Comparison of ENCODE assay signal across 11 cellular contexts in genomic region chr10:85642421-85643170, GRCh38.
DNase-seq lines count a peak whose midpoint lies in the region; ATAC-seq and TF ChIP-seq lines count a peak whose summit lies in the region.
"Had no signal": no experiment of that assay in that cellular context is flagged by ENCODE, and none has a peak within 500 bp of the region (broad histone marks: within the 10 kb centered on the region; RNA-seq: fewer than 3 reads in every experiment).

No MANE protein-coding gene starts in this region.

- 66% methylated on average over 3 of the region's 4 CpGs for WGBS in HUES64
- 3% methylated on average over 2 of the region's 4 CpGs for WGBS in mesenchymal stem cell

- TF ChIP-seq CTCF in AG09309 (IDR thresholded peaks at IDR 0.05; ENCODE audit: control insufficient read depth, insufficient read depth, low read depth, low read length, missing control alignments) (no peak), astrocyte of the cerebellum (IDR thresholded peaks at IDR 0.05; ENCODE audit: low read depth, low read length, missing control alignments) (no peak)

- peak overlapping the region; percentile 88 for H2BK5ac ChIP-seq in mesenchymal stem cell (ENCODE audit: low read depth, low read length, poor library complexity, severe bottlenecking)

- no peaks in the 10 kb centered on the region for H3K4me1 Mint-ChIP-seq in T-helper 2 cell treated with Interferon-gamma antibody and Interleukin-4, amounts not matched to agents 5 μg/mL and 100 μg/mL, for 36 hours (ENCODE audit: low read depth)
- H3K4me1 Mint-ChIP-seq in activated T-helper 2 cell treated with anti-CD3 and anti-CD28 coated beads, Interferon-gamma antibody, Interleukin-2, Interleukin-4, amounts not matched to agents 10 μg/mL and 5 μg/mL and 100 μg/mL, durations not matched to agents 14 hours and 24 hours and 36 hours (ENCODE audit: low read depth): no peaks in the 10 kb centered on the region
- H3K4me1 Mint-ChIP-seq: activated naive CD8-positive, alpha-beta T cell treated with anti-CD3 and anti-CD28 coated beads for 36 hours; T-cell had no signal

- no peak for ATAC-seq in HG03097 (IDR thresholded peaks at IDR 0.05; ENCODE audit: low FRiP score, unreplicated experiment)
- ATAC-seq: T-cell had no signal

- H3K27ac ChIP-seq in HUES64 (ENCODE audit: low read depth, low read length): peak overlapping the region; percentile 39
- peak overlapping the region; percentile 97 for H3K27ac ChIP-seq in mesenchymal stem cell (ENCODE audit: low read length, poor library complexity, severe bottlenecking)

- no peaks in the 10 kb centered on the region for H3K9me3 ChIP-seq in HUES64 (ENCODE audit: insufficient read depth, low read depth, low read length)
- H3K9me3 ChIP-seq in mesenchymal stem cell (ENCODE audit: control insufficient read depth, low read length): no peaks in the 10 kb centered on the region
- H3K9me3 ChIP-seq: upper lobe of left lung had no signal

- no peaks in the 10 kb centered on the region for H3K79me1 ChIP-seq in mesenchymal stem cell (replicated peaks; ENCODE audit: low read length, poor library complexity, severe bottlenecking)

- intact Hi-C loops in activated T-helper 2 cell treated with anti-CD3 and anti-CD28 coated beads, Interferon-gamma antibody, Interleukin-2, Interleukin-4, amounts not matched to agents 10 μg/mL and 5 μg/mL and 100 μg/mL, durations not matched to agents 14 hours and 24 hours and 36 hours (cut with micrococcal nuclease): no loop called here

- H3K4ac ChIP-seq in mesenchymal stem cell (ENCODE audit: low read depth in 1 of 2, low read length in 2 of 2): peak overlapping the region in 1 of 2 experiments; percentile 19

- H3K36me3 ChIP-seq in HUES64 (ENCODE audit: insufficient read depth, low read length): no peaks in the 10 kb centered on the region
- no peaks in the 10 kb centered on the region for H3K36me3 ChIP-seq in mesenchymal stem cell (ENCODE audit: control insufficient read depth in 1 of 2, insufficient read depth in 2 of 2, low read depth in 1 of 2, low read length in 2 of 2)
- H3K36me3 ChIP-seq: upper lobe of left lung had no signal

- H4K91ac ChIP-seq in mesenchymal stem cell (ENCODE audit: low read length): no peak overlapping the region

- H4K8ac ChIP-seq in mesenchymal stem cell (ENCODE audit: low read length): peak overlapping the region; percentile 87

- H2AFZ ChIP-seq in mesenchymal stem cell (ENCODE audit: low read depth, low read length): no peak overlapping the region

- peak; percentile 2 for DNase-seq in AG09309 (ENCODE audit: low read depth)
- DNase-seq in astrocyte of the cerebellum (ENCODE audit: low read depth): peak; percentile 40
- peak; percentile 83 for DNase-seq in mesenchymal stem cell
- DNase-seq in activated CD8-positive, alpha-beta memory T cell treated with anti-CD3 and anti-CD28 coated beads, Interleukin-2, amount 50 U/mL, for 48 hours: no peak
- no peak for DNase-seq in T-helper 2 cell treated with Interferon-gamma antibody and Interleukin-4, amounts not matched to agents 5 μg/mL and 100 μg/mL, for 36 hours (ENCODE audit: low spot score)
- DNase-seq in activated T-helper 2 cell treated with anti-CD3 and anti-CD28 coated beads, Interferon-gamma antibody, Interleukin-2, Interleukin-4, amounts not matched to agents 10 μg/mL and 5 μg/mL and 100 μg/mL, durations not matched to agents 14 hours and 24 hours and 36 hours (ENCODE audit: low spot score): no peak
- DNase-seq: activated naive CD8-positive, alpha-beta T cell treated with anti-CD3 and anti-CD28 coated beads for 36 hours; T-cell; upper lobe of left lung had no signal

- peak overlapping the region; percentile 21 for H3K4me2 ChIP-seq in mesenchymal stem cell (ENCODE audit: low read length, poor library complexity, severe bottlenecking)

- H3K4me3 Mint-ChIP-seq in T-helper 2 cell treated with Interferon-gamma antibody and Interleukin-4, amounts not matched to agents 5 μg/mL and 100 μg/mL, for 36 hours: no peak overlapping the region
- no peak overlapping the region for H3K4me3 Mint-ChIP-seq in activated T-helper 2 cell treated with anti-CD3 and anti-CD28 coated beads, Interferon-gamma antibody, Interleukin-2, Interleukin-4, amounts not matched to agents 10 μg/mL and 5 μg/mL and 100 μg/mL, durations not matched to agents 14 hours and 24 hours and 36 hours (ENCODE audit: low read depth)
- H3K4me3 Mint-ChIP-seq: activated naive CD8-positive, alpha-beta T cell treated with anti-CD3 and anti-CD28 coated beads for 36 hours; T-cell had no signal

- no peaks in the 10 kb centered on the region for H3K27me3 ChIP-seq in HUES64 (ENCODE audit: insufficient read depth, low read length)
- H3K27me3 ChIP-seq in mesenchymal stem cell (ENCODE audit: control insufficient read depth in 1 of 2, insufficient read depth in 1 of 2, low read length in 2 of 2): no peaks in the 10 kb centered on the region
- H3K27me3 ChIP-seq: upper lobe of left lung had no signal

- H3K23ac ChIP-seq in mesenchymal stem cell (ENCODE audit: low read length in 2 of 2): no peak overlapping the region

- no peak overlapping the region for H3K14ac ChIP-seq in mesenchymal stem cell (ENCODE audit: low read length in 2 of 2)

- no peaks in the 10 kb centered on the region for H3K9me3 Mint-ChIP-seq in T-helper 2 cell treated with Interferon-gamma antibody and Interleukin-4, amounts not matched to agents 5 μg/mL and 100 μg/mL, for 36 hours
- no peaks in the 10 kb centered on the region for H3K9me3 Mint-ChIP-seq in activated T-helper 2 cell treated with anti-CD3 and anti-CD28 coated beads, Interferon-gamma antibody, Interleukin-2, Interleukin-4, amounts not matched to agents 10 μg/mL and 5 μg/mL and 100 μg/mL, durations not matched to agents 14 hours and 24 hours and 36 hours
- H3K9me3 Mint-ChIP-seq: activated naive CD8-positive, alpha-beta T cell treated with anti-CD3 and anti-CD28 coated beads for 36 hours; T-cell had no signal

- in situ Hi-C loops in astrocyte of the cerebellum (cut with HindIII; ENCODE audit: low sequenced_read_pairs): no loop called here

- H3K27me3 Mint-ChIP-seq in T-helper 2 cell treated with Interferon-gamma antibody and Interleukin-4, amounts not matched to agents 5 μg/mL and 100 μg/mL, for 36 hours (ENCODE audit: low read depth): no peaks in the 10 kb centered on the region
- no peaks in the 10 kb centered on the region for H3K27me3 Mint-ChIP-seq in activated T-helper 2 cell treated with anti-CD3 and anti-CD28 coated beads, Interferon-gamma antibody, Interleukin-2, Interleukin-4, amounts not matched to agents 10 μg/mL and 5 μg/mL and 100 μg/mL, durations not matched to agents 14 hours and 24 hours and 36 hours (ENCODE audit: low read depth)
- H3K27me3 Mint-ChIP-seq: activated naive CD8-positive, alpha-beta T cell treated with anti-CD3 and anti-CD28 coated beads for 36 hours; T-cell had no signal

- H2AK5ac ChIP-seq in mesenchymal stem cell (ENCODE audit: low read length, severe bottlenecking): peak overlapping the region; percentile 95

- no peak overlapping the region for H2BK15ac ChIP-seq in mesenchymal stem cell (ENCODE audit: low read depth, poor library complexity, severe bottlenecking)

- peaks cover 10% of the 10 kb centered on the region; the same call in 1 of the 2 replicates for H3K4me1 ChIP-seq in HUES64 (ENCODE audit: insufficient read depth, low read length)
- H3K4me1 ChIP-seq in mesenchymal stem cell (ENCODE audit: control insufficient read depth, insufficient read depth, low read depth, low read length): peaks cover 24% of the 10 kb centered on the region

- no peak overlapping the region for H3K27ac Mint-ChIP-seq in T-helper 2 cell treated with Interferon-gamma antibody and Interleukin-4, amounts not matched to agents 5 μg/mL and 100 μg/mL, for 36 hours
- no peak overlapping the region for H3K27ac Mint-ChIP-seq in activated T-helper 2 cell treated with anti-CD3 and anti-CD28 coated beads, Interferon-gamma antibody, Interleukin-2, Interleukin-4, amounts not matched to agents 10 μg/mL and 5 μg/mL and 100 μg/mL, durations not matched to agents 14 hours and 24 hours and 36 hours
- H3K27ac Mint-ChIP-seq: activated naive CD8-positive, alpha-beta T cell treated with anti-CD3 and anti-CD28 coated beads for 36 hours; T-cell had no signal

- H3K9ac ChIP-seq in HUES64 (ENCODE audit: low read depth, low read length) (peak overlapping the region; percentile 3; the same call in 1 of the 2 replicates), mesenchymal stem cell (ENCODE audit: low read length) (peak overlapping the region; percentile 23)

- H3K36me3 Mint-ChIP-seq in T-helper 2 cell treated with Interferon-gamma antibody and Interleukin-4, amounts not matched to agents 5 μg/mL and 100 μg/mL, for 36 hours (ENCODE audit: low read depth): no peaks in the 10 kb centered on the region
- H3K36me3 Mint-ChIP-seq in activated T-helper 2 cell treated with anti-CD3 and anti-CD28 coated beads, Interferon-gamma antibody, Interleukin-2, Interleukin-4, amounts not matched to agents 10 μg/mL and 5 μg/mL and 100 μg/mL, durations not matched to agents 14 hours and 24 hours and 36 hours (ENCODE audit: low read depth): no peaks in the 10 kb centered on the region
- H3K36me3 Mint-ChIP-seq: activated naive CD8-positive, alpha-beta T cell treated with anti-CD3 and anti-CD28 coated beads for 36 hours; T-cell had no signal

- H2BK120ac ChIP-seq in mesenchymal stem cell (ENCODE audit: low read depth, low read length): peak overlapping the region; percentile 30

- H3K4me3 ChIP-seq in AG09309 (ENCODE audit: control insufficient read depth, low read depth, low read length) (no peak overlapping the region), HUES64 (ENCODE audit: low read length) (no peak overlapping the region), astrocyte of the cerebellum (ENCODE audit: low read depth, low read length) (no peak overlapping the region), mesenchymal stem cell (ENCODE audit: insufficient read depth in 1 of 2, low read depth in 1 of 2, low read length in 2 of 2) (no peak overlapping the region)
- H3K4me3 ChIP-seq: upper lobe of left lung had no signal

- H3K18ac ChIP-seq in mesenchymal stem cell (ENCODE audit: low read depth in 1 of 2, low read length in 2 of 2): peak overlapping the region in 1 of 2 experiments; percentile 92

- H2BK12ac ChIP-seq in mesenchymal stem cell (ENCODE audit: low read length in 2 of 2): peak overlapping the region in 1 of 2 experiments; percentile 38

Comparison
In these comparisons a context has a peak if more than half of its experiments do, and no peak if none do; other contexts are left out.
1. DNase-seq: peak in AG09309 (single experiment), astrocyte of the cerebellum (single experiment) and mesenchymal stem cell (single experiment); none in activated CD8-positive, alpha-beta memory T cell treated with anti-CD3 and anti-CD28 coated beads, Interleukin-2, amount 50 U/mL, for 48 hours (single experiment), T-helper 2 cell treated with Interferon-gamma antibody and Interleukin-4, amounts not matched to agents 5 μg/mL and 100 μg/mL, for 36 hours (single experiment) and activated T-helper 2 cell treated with anti-CD3 and anti-CD28 coated beads, Interferon-gamma antibody, Interleukin-2, Interleukin-4, amounts not matched to agents 10 μg/mL and 5 μg/mL and 100 μg/mL, durations not matched to agents 14 hours and 24 hours and 36 hours (single experiment).